1 cellular context compared by ENCODE assay signal in genomic region chr5:126868338-126868737, GRCh38.
TF ChIP-seq lines count a peak whose summit lies in the region.

No MANE protein-coding gene starts in this region.

TF ChIP-seq in H1, 55 proteins besides CTCF, POLR2A, EP300 and RAD21 (continued from another document):
- TF ChIP-seq POU5F1 (IDR thresholded peaks at IDR 0.05; ENCODE audit: low read depth, low read length) (no peak), CREB1 (IDR thresholded peaks at IDR 0.05) (peak; percentile 57), KDM1A (IDR thresholded peaks at IDR 0.05; ENCODE audit: borderline replicate concordance, low read length) (no peak), SIRT6 (IDR thresholded peaks at IDR 0.05; ENCODE audit: low read length) (no peak), FOSL1 (IDR thresholded peaks at IDR 0.05; ENCODE audit: insufficient read depth, low read depth, low read length) (no peak)
